ENCODE assay signal across 1 cellular context in the genomic region with DNA sequence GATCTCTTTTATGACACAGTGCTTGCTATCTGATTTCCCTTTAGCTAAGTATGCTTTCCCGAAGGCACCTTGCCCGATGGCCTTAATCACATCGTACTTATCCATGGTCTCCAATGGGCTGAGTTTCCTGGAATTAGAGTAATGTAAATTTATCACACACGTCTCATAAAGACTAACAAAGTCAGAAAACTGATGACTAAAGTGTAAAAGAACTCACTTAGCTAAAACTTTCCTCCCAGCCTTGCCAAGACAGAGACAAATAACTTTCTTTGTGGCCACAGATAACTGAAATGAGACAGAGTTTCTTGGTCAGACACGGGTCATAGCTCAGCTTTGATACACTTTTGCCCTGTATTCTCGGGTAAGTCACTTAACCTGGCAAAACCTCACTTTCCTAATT.
TF ChIP-seq lines count a peak whose summit lies in the region.

No MANE protein-coding gene starts in this region.

TF ChIP-seq in GM12878, 131 proteins besides CTCF, POLR2A, EP300 and RAD21 (continued from another document):
- TF ChIP-seq, protein P1, sequence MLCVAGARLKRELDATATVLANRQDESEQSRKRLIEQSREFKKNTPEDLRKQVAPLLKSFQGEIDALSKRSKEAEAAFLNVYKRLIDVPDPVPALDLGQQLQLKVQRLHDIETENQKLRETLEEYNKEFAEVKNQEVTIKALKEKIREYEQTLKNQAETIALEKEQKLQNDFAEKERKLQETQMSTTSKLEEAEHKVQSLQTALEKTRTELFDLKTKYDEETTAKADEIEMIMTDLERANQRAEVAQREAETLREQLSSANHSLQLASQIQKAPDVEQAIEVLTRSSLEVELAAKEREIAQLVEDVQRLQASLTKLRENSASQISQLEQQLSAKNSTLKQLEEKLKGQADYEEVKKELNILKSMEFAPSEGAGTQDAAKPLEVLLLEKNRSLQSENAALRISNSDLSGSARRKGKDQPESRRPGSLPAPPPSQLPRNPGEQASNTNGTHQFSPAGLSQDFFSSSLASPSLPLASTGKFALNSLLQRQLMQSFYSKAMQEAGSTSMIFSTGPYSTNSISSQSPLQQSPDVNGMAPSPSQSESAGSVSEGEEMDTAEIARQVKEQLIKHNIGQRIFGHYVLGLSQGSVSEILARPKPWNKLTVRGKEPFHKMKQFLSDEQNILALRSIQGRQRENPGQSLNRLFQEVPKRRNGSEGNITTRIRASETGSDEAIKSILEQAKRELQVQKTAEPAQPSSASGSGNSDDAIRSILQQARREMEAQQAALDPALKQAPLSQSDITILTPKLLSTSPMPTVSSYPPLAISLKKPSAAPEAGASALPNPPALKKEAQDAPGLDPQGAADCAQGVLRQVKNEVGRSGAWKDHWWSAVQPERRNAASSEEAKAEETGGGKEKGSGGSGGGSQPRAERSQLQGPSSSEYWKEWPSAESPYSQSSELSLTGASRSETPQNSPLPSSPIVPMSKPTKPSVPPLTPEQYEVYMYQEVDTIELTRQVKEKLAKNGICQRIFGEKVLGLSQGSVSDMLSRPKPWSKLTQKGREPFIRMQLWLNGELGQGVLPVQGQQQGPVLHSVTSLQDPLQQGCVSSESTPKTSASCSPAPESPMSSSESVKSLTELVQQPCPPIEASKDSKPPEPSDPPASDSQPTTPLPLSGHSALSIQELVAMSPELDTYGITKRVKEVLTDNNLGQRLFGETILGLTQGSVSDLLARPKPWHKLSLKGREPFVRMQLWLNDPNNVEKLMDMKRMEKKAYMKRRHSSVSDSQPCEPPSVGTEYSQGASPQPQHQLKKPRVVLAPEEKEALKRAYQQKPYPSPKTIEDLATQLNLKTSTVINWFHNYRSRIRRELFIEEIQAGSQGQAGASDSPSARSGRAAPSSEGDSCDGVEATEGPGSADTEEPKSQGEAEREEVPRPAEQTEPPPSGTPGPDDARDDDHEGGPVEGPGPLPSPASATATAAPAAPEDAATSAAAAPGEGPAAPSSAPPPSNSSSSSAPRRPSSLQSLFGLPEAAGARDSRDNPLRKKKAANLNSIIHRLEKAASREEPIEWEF (IDR thresholded peaks at IDR 0.05; ENCODE audit: insufficient replicate concordance, low read depth, low read length) = no peak
- TF ChIP-seq BCL11A (IDR thresholded peaks at IDR 0.05; ENCODE audit: low read depth, low read length) (no peak), FOXK2 (IDR thresholded peaks at IDR 0.05) (no peak), IRF4 (IDR thresholded peaks at IDR 0.05; ENCODE audit: low read depth, low read length) (no peak), RELA (IDR thresholded peaks at IDR 0.05; ENCODE audit: borderline replicate concordance, partially characterized antibody) (no peak), BACH1 (IDR thresholded peaks at IDR 0.05; ENCODE audit: borderline replicate concordance) (no peak), ZNF24 (IDR thresholded peaks at IDR 0.05) (no peak)
